Comparison of ENCODE assay signal across 24 cellular contexts in genomic region chr14:71454513-71455332, GRCh38.
A peak's percentile ranks its signal among the peaks of the same experiment; 100 is the strongest.
DNase-seq lines count a peak whose midpoint lies in the region; ATAC-seq, FAIRE-seq and TF ChIP-seq lines count a peak whose summit lies in the region.
"Had no signal": no experiment of that assay in that cellular context is flagged by ENCODE, and none has a peak within 500 bp of the region (broad histone marks: within the 10 kb centered on the region; RNA-seq: fewer than 3 reads in every experiment).

No MANE protein-coding gene starts in this region.

- H3K36me3 ChIP-seq in GM23338 (ENCODE audit: insufficient read depth) (no peaks in the 10 kb centered on the region), K562 (ENCODE audit: control insufficient read depth, insufficient read depth, low read length) (no peaks in the 10 kb centered on the region)
- H3K36me3 ChIP-seq: lower lobe of right lung, neural progenitor cell, sigmoid colon, thyroid gland, vagina had no signal

- TF ChIP-seq RAD21 in K562 (CRISPR knock-in tag; conservative IDR thresholded peaks at IDR 0.05 in 1 of 2, IDR thresholded peaks at IDR 0.05 in 1 of 2), result no peak

- intact Hi-C loops in Calu3 (cut with micrococcal nuclease; ENCODE audit: unreplicated experiment) (no loop called here), K562 (cut with micrococcal nuclease) (no loop called here)
- intact Hi-C loops in activated T-helper 2 cell treated with anti-CD3 and anti-CD28 coated beads, Interferon-gamma antibody, Interleukin-2, Interleukin-4, amounts not matched to agents 10 μg/mL and 5 μg/mL and 100 μg/mL, durations not matched to agents 14 hours and 24 hours and 36 hours (cut with micrococcal nuclease), result loop anchor here (5.0 kb wide), 2 partner anchors 42 to 122 kb away; no protein-coding TSS in a partner anchor

- no TSS peak for BruUV-seq in Calu3 (replicated peaks; lab: Mats Ljungman, UMichigan)
- BruUV-seq in K562 (replicated peaks; lab: Mats Ljungman, UMichigan), result no TSS peak

- 17% methylated on average over 6 of the region's 6 CpGs for WGBS in K562 (ENCODE audit: insufficient coverage, low coverage, missing lambda C conversion rate)

- H3K27me3 Mint-ChIP-seq in Calu3 (ENCODE audit: unreplicated experiment), result no peaks in the 10 kb centered on the region
- H3K27me3 Mint-ChIP-seq in GM23338 (ENCODE audit: insufficient read depth, low read depth, poor library complexity), result no peaks in the 10 kb centered on the region
- H3K27me3 Mint-ChIP-seq in activated T-helper 2 cell treated with anti-CD3 and anti-CD28 coated beads, Interferon-gamma antibody, Interleukin-2, Interleukin-4, amounts not matched to agents 10 μg/mL and 5 μg/mL and 100 μg/mL, durations not matched to agents 14 hours and 24 hours and 36 hours (ENCODE audit: low read depth), result no peaks in the 10 kb centered on the region
- H3K27me3 Mint-ChIP-seq in activated T-cell treated with anti-CD3 and anti-CD28 coated beads, Interleukin-2, amount 50 U/mL, for 4 hours (ENCODE audit: low read depth), result no peaks in the 10 kb centered on the region
- H3K27me3 Mint-ChIP-seq in activated naive CD4-positive, alpha-beta T cell treated with anti-CD3 and anti-CD28 coated beads, Interleukin-2, amount 10 ng/mL, durations not matched to agents 7 days and 5 days, result no peaks in the 10 kb centered on the region

- H3K9me2 ChIP-seq in GM23338 (ENCODE audit: insufficient read depth), result no peaks in the 10 kb centered on the region

- no peak overlapping the region for H3K27ac ChIP-seq in GM23338 (ENCODE audit: low read depth)
- H3K27ac ChIP-seq in K562 (ENCODE audit: extremely low read depth, low read depth, low read length), result no peak overlapping the region
- H3K27ac ChIP-seq: lower lobe of right lung, neural progenitor cell, sigmoid colon, thyroid gland, vagina had no signal

- CTCF ChIA-PET in Calu3 (lab: Charles Lee) (no interaction called here), K562 (lab: Yijun Ruan, JAX; ENCODE audit: low intra/inter-chr PET ratio) (interaction anchor here (0.5 kb wide), 1 partner anchor 127 kb away, joined by 3 read pairs; no protein-coding TSS in a partner anchor)
- CTCF ChIA-PET in activated naive CD4-positive, alpha-beta T cell treated with anti-CD3 and anti-CD28 coated beads, Interleukin-2, amount 10 ng/mL, durations not matched to agents 7 days and 5 days (lab: Charles Lee), result no interaction called here

- POLR2A ChIA-PET in K562 (lab: Yijun Ruan, JAX), result no interaction called here

- in situ Hi-C loops in K562 (cut with MboI), result no loop called here

- H3K9me3 Mint-ChIP-seq in Calu3 (ENCODE audit: low read depth, unreplicated experiment) (no peaks in the 10 kb centered on the region), GM23338 (peaks cover 7% of the 10 kb centered on the region; the same call in 1 of the 3 replicates)
- H3K9me3 Mint-ChIP-seq in activated T-helper 2 cell treated with anti-CD3 and anti-CD28 coated beads, Interferon-gamma antibody, Interleukin-2, Interleukin-4, amounts not matched to agents 10 μg/mL and 5 μg/mL and 100 μg/mL, durations not matched to agents 14 hours and 24 hours and 36 hours, result peaks cover 9% of the 10 kb centered on the region
- H3K9me3 Mint-ChIP-seq in activated T-cell treated with anti-CD3 and anti-CD28 coated beads, Interleukin-2, amount 50 U/mL, for 4 hours, result no peaks in the 10 kb centered on the region
- peaks cover 1% of the 10 kb centered on the region for H3K9me3 Mint-ChIP-seq in activated naive CD4-positive, alpha-beta T cell treated with anti-CD3 and anti-CD28 coated beads, Interleukin-2, amount 10 ng/mL, durations not matched to agents 7 days and 5 days
- H3K9me3 Mint-ChIP-seq: activated naive CD4-positive, alpha-beta T cell treated with anti-CD3 and anti-CD28 coated beads for 36 hours; activated T-cell treated with anti-CD3 and anti-CD28 coated beads, Interleukin-2, amount 50 U/mL, for 72 hours had no signal

- ATAC-seq in GM23338, result no peak
- no peak for ATAC-seq in K562
- ATAC-seq in activated T-cell treated with anti-CD3 and anti-CD28 coated beads, Interleukin-2, amount 50 U/mL, for 4 hours, result no peak
- ATAC-seq: lower lobe of right lung; stimulated activated naive CD8-positive, alpha-beta T cell treated with anti-CD3 and anti-CD28 coated beads, Interleukin-15, Interleukin-2, amounts not matched to agents 100 U/mL and 50 U/mL, for 24 hours had no signal

- peak; percentile 4 for DNase-seq in Calu3
- DNase-seq in GM23338 (ENCODE audit: low spot score), result no peak
- peak in 1 of 4 experiments; percentile 14 for DNase-seq in K562 (ENCODE audit: extremely low read depth in 1 of 4, low spot score in 3 of 4)
- peak; percentile 64 for DNase-seq in mucosa of gallbladder (ENCODE audit: low spot score)
- no peak for DNase-seq in activated T-helper 2 cell treated with anti-CD3 and anti-CD28 coated beads, Interferon-gamma antibody, Interleukin-2, Interleukin-4, amounts not matched to agents 10 μg/mL and 5 μg/mL and 100 μg/mL, durations not matched to agents 14 hours and 24 hours and 36 hours (ENCODE audit: low spot score)
- DNase-seq in activated T-cell treated with anti-CD3 and anti-CD28 coated beads, Interleukin-2, amount 50 U/mL, for 4 hours, result no peak
- no peak for DNase-seq in HPDE6-E6E7 (ENCODE audit: extremely low spot score)
- DNase-seq in activated naive CD4-positive, alpha-beta T cell treated with anti-CD3 and anti-CD28 coated beads, Interleukin-2, amount 10 ng/mL, durations not matched to agents 7 days and 5 days, result no peak
- DNase-seq: activated CD4-positive, alpha-beta T cell treated with anti-CD3 and anti-CD28 coated beads for 4 hours; activated naive CD4-positive, alpha-beta T cell treated with anti-CD3 and anti-CD28 coated beads for 36 hours; activated T-cell treated with anti-CD3 and anti-CD28 coated beads, Interleukin-2, amount 50 U/mL, for 72 hours; amygdala; H7; KG1; lower lobe of right lung; NCI-H1436; NCI-H446; posterior cingulate gyrus; sigmoid colon; stimulated activated naive CD8-positive, alpha-beta T cell treated with anti-CD3 and anti-CD28 coated beads, Interleukin-15, Interleukin-2, amounts not matched to agents 100 U/mL and 50 U/mL, for 24 hours; thyroid gland had no signal

- H3K4me3 ChIP-seq in GM23338 (no peak overlapping the region), K562 (no peak overlapping the region)
- H3K4me3 ChIP-seq: lower lobe of right lung, neural progenitor cell, sigmoid colon, thyroid gland, vagina had no signal

- no peak overlapping the region for H3K9ac ChIP-seq in K562 (ENCODE audit: insufficient read depth in 1 of 2, low read depth in 2 of 2, low read length in 2 of 2)
- H3K9ac ChIP-seq: neural progenitor cell had no signal

- H3K27me3 ChIP-seq in GM23338 (ENCODE audit: insufficient read depth) (no peaks in the 10 kb centered on the region), K562 (ENCODE audit: control insufficient read depth in 2 of 2, insufficient read depth in 2 of 2, low read length in 2 of 2) (no peaks in the 10 kb centered on the region)
- H3K27me3 ChIP-seq: neural progenitor cell, sigmoid colon, thyroid gland, vagina had no signal

- H2AFZ ChIP-seq in GM23338 (no peak overlapping the region), K562 (ENCODE audit: low read depth, low read length) (no peak overlapping the region)
- H2AFZ ChIP-seq: neural progenitor cell had no signal

- H3K9me3 ChIP-seq in K562 (replicated peaks; ENCODE audit: control insufficient read depth, insufficient read depth, low read depth, low read length), result no peaks in the 10 kb centered on the region
- H3K9me3 ChIP-seq: lower lobe of right lung, sigmoid colon, thyroid gland, vagina had no signal

- H3K4me3 Mint-ChIP-seq in Calu3 (ENCODE audit: low read depth, unreplicated experiment), result no peak overlapping the region
- H3K4me3 Mint-ChIP-seq in GM23338, result no peak overlapping the region
- H3K4me3 Mint-ChIP-seq in activated T-helper 2 cell treated with anti-CD3 and anti-CD28 coated beads, Interferon-gamma antibody, Interleukin-2, Interleukin-4, amounts not matched to agents 10 μg/mL and 5 μg/mL and 100 μg/mL, durations not matched to agents 14 hours and 24 hours and 36 hours (ENCODE audit: low read depth), result no peak overlapping the region
- no peak overlapping the region for H3K4me3 Mint-ChIP-seq in activated T-cell treated with anti-CD3 and anti-CD28 coated beads, Interleukin-2, amount 50 U/mL, for 4 hours
- no peak overlapping the region for H3K4me3 Mint-ChIP-seq in activated naive CD4-positive, alpha-beta T cell treated with anti-CD3 and anti-CD28 coated beads, Interleukin-2, amount 10 ng/mL, durations not matched to agents 7 days and 5 days
- H3K4me3 Mint-ChIP-seq: activated naive CD4-positive, alpha-beta T cell treated with anti-CD3 and anti-CD28 coated beads for 36 hours; activated T-cell treated with anti-CD3 and anti-CD28 coated beads, Interleukin-2, amount 50 U/mL, for 72 hours; CD14-positive monocyte; neural progenitor cell had no signal

- peaks cover 68% of the 10 kb centered on the region for H3K79me2 ChIP-seq in GM23338 (replicated peaks; ENCODE audit: insufficient read depth)
- no peaks in the 10 kb centered on the region for H3K79me2 ChIP-seq in K562 (ENCODE audit: control insufficient read depth, insufficient read depth, low read length)

- no peaks in the 10 kb centered on the region for H3F3A ChIP-seq in GM23338 (replicated peaks; ENCODE audit: low read depth)

- no peaks in the 10 kb centered on the region for H3K36me3 Mint-ChIP-seq in Calu3 (ENCODE audit: insufficient read depth, unreplicated experiment)
- peaks cover 18% of the 10 kb centered on the region; the same call in 2 of the 3 replicates for H3K36me3 Mint-ChIP-seq in GM23338 (ENCODE audit: low read depth)
- H3K36me3 Mint-ChIP-seq in activated T-helper 2 cell treated with anti-CD3 and anti-CD28 coated beads, Interferon-gamma antibody, Interleukin-2, Interleukin-4, amounts not matched to agents 10 μg/mL and 5 μg/mL and 100 μg/mL, durations not matched to agents 14 hours and 24 hours and 36 hours (ENCODE audit: low read depth), result peaks cover 28% of the 10 kb centered on the region
- H3K36me3 Mint-ChIP-seq in activated T-cell treated with anti-CD3 and anti-CD28 coated beads, Interleukin-2, amount 50 U/mL, for 4 hours (ENCODE audit: insufficient read depth), result peaks cover 1% of the 10 kb centered on the region
- H3K36me3 Mint-ChIP-seq in activated naive CD4-positive, alpha-beta T cell treated with anti-CD3 and anti-CD28 coated beads, Interleukin-2, amount 10 ng/mL, durations not matched to agents 7 days and 5 days, result peaks cover 3% of the 10 kb centered on the region

- H3K27ac Mint-ChIP-seq in Calu3 (ENCODE audit: unreplicated experiment), result no peak overlapping the region
- H3K27ac Mint-ChIP-seq in GM23338, result peak overlapping the region; percentile 86
- no peak overlapping the region for H3K27ac Mint-ChIP-seq in activated T-helper 2 cell treated with anti-CD3 and anti-CD28 coated beads, Interferon-gamma antibody, Interleukin-2, Interleukin-4, amounts not matched to agents 10 μg/mL and 5 μg/mL and 100 μg/mL, durations not matched to agents 14 hours and 24 hours and 36 hours
- H3K27ac Mint-ChIP-seq in activated naive CD4-positive, alpha-beta T cell treated with anti-CD3 and anti-CD28 coated beads, Interleukin-2, amount 10 ng/mL, durations not matched to agents 7 days and 5 days, result no peak overlapping the region
- H3K27ac Mint-ChIP-seq: activated naive CD4-positive, alpha-beta T cell treated with anti-CD3 and anti-CD28 coated beads for 36 hours; activated T-cell treated with anti-CD3 and anti-CD28 coated beads, Interleukin-2, amount 50 U/mL, for 72 hours; neural progenitor cell had no signal

- H3K4me1 Mint-ChIP-seq in Calu3 (ENCODE audit: low read depth, unreplicated experiment) (peaks cover 20% of the 10 kb centered on the region), GM23338 (no peaks in the 10 kb centered on the region; the same call in 2 of the 3 replicates)
- peaks cover 28% of the 10 kb centered on the region for H3K4me1 Mint-ChIP-seq in activated T-helper 2 cell treated with anti-CD3 and anti-CD28 coated beads, Interferon-gamma antibody, Interleukin-2, Interleukin-4, amounts not matched to agents 10 μg/mL and 5 μg/mL and 100 μg/mL, durations not matched to agents 14 hours and 24 hours and 36 hours (ENCODE audit: low read depth)
- H3K4me1 Mint-ChIP-seq in activated T-cell treated with anti-CD3 and anti-CD28 coated beads, Interleukin-2, amount 50 U/mL, for 4 hours (ENCODE audit: low read depth), result peaks cover 10% of the 10 kb centered on the region
- peaks cover 4% of the 10 kb centered on the region for H3K4me1 Mint-ChIP-seq in activated naive CD4-positive, alpha-beta T cell treated with anti-CD3 and anti-CD28 coated beads, Interleukin-2, amount 10 ng/mL, durations not matched to agents 7 days and 5 days
- H3K4me1 Mint-ChIP-seq: neural progenitor cell had no signal

- no peaks in the 10 kb centered on the region for H4K20me1 ChIP-seq in GM23338 (replicated peaks; ENCODE audit: insufficient read depth)
- no peaks in the 10 kb centered on the region for H4K20me1 ChIP-seq in K562 (replicated peaks; ENCODE audit: control insufficient read depth, insufficient read depth, low read length)

- no peak overlapping the region for H3K4me2 ChIP-seq in GM23338
- H3K4me2 ChIP-seq in K562 (ENCODE audit: insufficient read depth, low read length), result no peak overlapping the region
- H3K4me2 ChIP-seq: neural progenitor cell had no signal

- no peak for TF ChIP-seq POLR2A in K562 (conservative IDR thresholded peaks at IDR 0.05)

- TF ChIP-seq EP300 in K562 (IDR thresholded peaks at IDR 0.05; ENCODE audit: low read length), result no peak

- TF ChIP-seq CTCF in Calu3 (IDR thresholded peaks at IDR 0.05; ENCODE audit: unreplicated experiment) (no peak), GM23338 (conservative IDR thresholded peaks at IDR 0.05; ENCODE audit: low read depth in 2 of 2) (no peak), K562 (IDR thresholded peaks at IDR 0.05 in 2 of 3, conservative IDR thresholded peaks at IDR 0.05 in 1 of 3; ENCODE audit: insufficient read depth in 2 of 3, low read depth in 1 of 3, low read length in 3 of 3) (no peak)

- H3K4me1 ChIP-seq in GM23338 (ENCODE audit: insufficient read depth), result no peaks in the 10 kb centered on the region
- H3K4me1 ChIP-seq in K562 (replicated peaks in 1 of 2; ENCODE audit: control insufficient read depth in 2 of 2, insufficient read depth in 2 of 2, low read length in 2 of 2), result peaks cover 0 to 2% of the 10 kb centered on the region in 2 experiments; a peak in 1 of 5 replicates
- H3K4me1 ChIP-seq: lower lobe of right lung, neural progenitor cell, thyroid gland, vagina had no signal

- FAIRE-seq in K562 (lab: Jason Lieb, UNC), result no peak

- H3K9me1 ChIP-seq in K562 (ENCODE audit: control insufficient read depth, insufficient read depth, low read length), result no peaks in the 10 kb centered on the region

Comparison
In these comparisons a context has a peak if more than half of its experiments do, and no peak if none do; other contexts are left out.
1. DNase-seq: peak in Calu3 (single experiment) and mucosa of gallbladder (single experiment); none in GM23338 (single experiment), activated T-helper 2 cell treated with anti-CD3 and anti-CD28 coated beads, Interferon-gamma antibody, Interleukin-2, Interleukin-4, amounts not matched to agents 10 μg/mL and 5 μg/mL and 100 μg/mL, durations not matched to agents 14 hours and 24 hours and 36 hours (single experiment), activated T-cell treated with anti-CD3 and anti-CD28 coated beads, Interleukin-2, amount 50 U/mL, for 4 hours (single experiment), HPDE6-E6E7 (single experiment) and activated naive CD4-positive, alpha-beta T cell treated with anti-CD3 and anti-CD28 coated beads, Interleukin-2, amount 10 ng/mL, durations not matched to agents 7 days and 5 days (single experiment).